16 cellular contexts compared by ENCODE assay signal in genomic region chr22:22125028-22125578, GRCh38.
DNase-seq lines count a peak whose midpoint lies in the region; FAIRE-seq and TF ChIP-seq lines count a peak whose summit lies in the region.
"Had no signal": no experiment of that assay in that cellular context is flagged by ENCODE, and none has a peak within 500 bp of the region (broad histone marks: within the 10 kb centered on the region; RNA-seq: fewer than 3 reads in every experiment).

No MANE protein-coding gene starts in this region.

- H2BK120ac ChIP-seq in H1 (replicated peaks; ENCODE audit: low read depth, low read length) = no peak overlapping the region

- H3K4me2 ChIP-seq in H1 (ENCODE audit: insufficient read depth in 1 of 2, low read depth in 2 of 2, low read length in 2 of 2) = no peak overlapping the region
- H3K4me2 ChIP-seq: BLaER1 had no signal

- peak overlapping the region; percentile 68 for H4K8ac ChIP-seq in H1 (ENCODE audit: extremely low read depth, insufficient read depth, low read length)

- peaks cover 0 to 7% (median 4%) of the 10 kb centered on the region in 4 experiments; a peak in 2 of 7 replicates for H3K4me1 ChIP-seq in H1 (replicated peaks in 1 of 4; ENCODE audit: control insufficient read depth in 3 of 4, insufficient read depth in 4 of 4, low read length in 3 of 4)
- H3K4me1 ChIP-seq: BLaER1 had no signal

- H3K36me3 ChIP-seq in H7 (replicated peaks; ENCODE audit: control insufficient read depth, insufficient read depth, low read length) (no peaks in the 10 kb centered on the region), H1 (ENCODE audit: control insufficient read depth in 2 of 4, insufficient read depth in 4 of 4, low read length in 3 of 4) (no peaks in the 10 kb centered on the region)
- H3K36me3 ChIP-seq: BLaER1 had no signal

- H3K9ac ChIP-seq in H1 (replicated peaks in 1 of 4; ENCODE audit: extremely low read depth in 1 of 4, low read depth in 3 of 4, low read length in 3 of 4) = no peak overlapping the region
- H3K9ac ChIP-seq: BLaER1, GM23248 had no signal

- no peak for TF ChIP-seq RAD21 in H1 (IDR thresholded peaks at IDR 0.05 in 1 of 2, conservative IDR thresholded peaks at IDR 0.05 in 1 of 2; ENCODE audit: low read depth in 2 of 2, low read length in 2 of 2)

- H2BK12ac ChIP-seq in H1 (ENCODE audit: low read depth, low read length) = no peak overlapping the region

- no peaks in the 10 kb centered on the region for H3K79me2 ChIP-seq in H1 (ENCODE audit: control insufficient read depth in 1 of 2, insufficient read depth in 2 of 2, low read length in 2 of 2)

- H3K56ac ChIP-seq in H1 (replicated peaks; ENCODE audit: insufficient read length, low read depth, low read length) = no peak overlapping the region

- H4K20me1 ChIP-seq in H1 (replicated peaks in 1 of 2; ENCODE audit: control insufficient read depth in 1 of 2, insufficient read depth in 2 of 2, low read length in 2 of 2) = no peaks in the 10 kb centered on the region
- H4K20me1 ChIP-seq: BLaER1 had no signal

- peak; percentile 37 for DNase-seq in activated CD8-positive, alpha-beta memory T cell treated with anti-CD3 and anti-CD28 coated beads, Interleukin-2, amount 50 U/mL, for 48 hours
- DNase-seq in activated CD8-positive, alpha-beta memory T cell treated with anti-CD3 and anti-CD28 coated beads for 24 hours = no peak
- DNase-seq in H7 (peak; percentile 38), H1 (ENCODE audit: low read depth in 1 of 2, low spot score in 2 of 2) (no peak), urothelium cell line (ENCODE audit: low spot score) (no peak), cerebellar cortex (ENCODE audit: low spot score) (no peak), OCI-M2 (lab: John Stamatoyannopoulos, UW; ENCODE audit: unreplicated experiment) (no peak), KBM-7 (no peak)
- DNase-seq: 8988T, DMS79 treated with DMSO at 0.1 percent for 48 hours, EL, GM23248, H9 had no signal

- H3K27ac ChIP-seq in H1 (ENCODE audit: low read depth, low read length) = no peak overlapping the region
- H3K27ac ChIP-seq: BLaER1, GM23248 had no signal

- H4K91ac ChIP-seq in H1 (replicated peaks; ENCODE audit: insufficient read length, low read length) = no peak overlapping the region

- no peak overlapping the region for H2BK15ac ChIP-seq in H1 (ENCODE audit: low read length)

- H3K18ac ChIP-seq in H1 (ENCODE audit: extremely low read depth, low read length) = no peak overlapping the region

- H3K14ac ChIP-seq in H1 (ENCODE audit: insufficient read length) = no peak overlapping the region

- no peak for TF ChIP-seq EP300 in H1 (IDR thresholded peaks at IDR 0.05; ENCODE audit: borderline replicate concordance in 1 of 2, low read depth in 2 of 2, low read length in 2 of 2)

- no peak overlapping the region for H2BK5ac ChIP-seq in H1 (ENCODE audit: low read depth, low read length)

- H3K79me1 ChIP-seq in H1 (ENCODE audit: low read depth, low read length) = no peaks in the 10 kb centered on the region

- in situ Hi-C loops in KBM-7 (cut with MboI; ENCODE audit: low pct_unique_long_range_greater_than_20kb, low sequenced_read_pairs) = no loop called here

- H3K23ac ChIP-seq in H1 (ENCODE audit: insufficient read length) = no peak overlapping the region

- no peak overlapping the region for H4K5ac ChIP-seq in H1 (ENCODE audit: insufficient read length, low read depth, low read length)

- CTCF ChIA-PET in H1 (lab: Charles Lee; ENCODE audit: partially characterized antibody) = interaction anchor here (0.6 to 1.6 kb wide), 6 partner anchors 11 to 944 kb away, joined by 3 to 5 read pairs (median 3); no protein-coding TSS in a partner anchor

- H2BK20ac ChIP-seq in H1 (ENCODE audit: low read length) = no peak overlapping the region

- H2AK5ac ChIP-seq in H1 (ENCODE audit: low read depth, low read length) = no peak overlapping the region

- H3K27me3 ChIP-seq in H7 (ENCODE audit: control insufficient read depth, insufficient read depth, low read length) = peaks cover 86% of the 10 kb centered on the region
- H3K27me3 ChIP-seq in H1 (replicated peaks in 1 of 4; ENCODE audit: control insufficient read depth in 3 of 4, extremely low read depth in 1 of 4, insufficient read depth in 3 of 4, low read length in 3 of 4) = peaks cover 24 to 80% (median 58%) of the 10 kb centered on the region in 4 experiments
- H3K27me3 ChIP-seq: BLaER1 had no signal

- H3K4me3 ChIP-seq in H7 (ENCODE audit: insufficient read depth, low read depth, low read length) (no peak overlapping the region), H1 (ENCODE audit: extremely low read depth in 1 of 4, insufficient read depth in 2 of 4, low read depth in 3 of 4, low read length in 4 of 4) (no peak overlapping the region; a peak in 1 of 8 replicates)
- H3K4me3 ChIP-seq: BLaER1, GM12878, GM23248 had no signal

- no peaks in the 10 kb centered on the region; the same call in 1 of the 2 replicates for H3K23me2 ChIP-seq in H1 (ENCODE audit: low read depth, low read length)

- 80% methylated on average over 12 of the region's 19 CpGs; no CpG with 5 or more reads in 1 of the 2 experiments for WGBS in H1 (ENCODE audit: extremely low coverage in 1 of 2, insufficient coverage in 1 of 2, insufficient read length in 1 of 2, insufficient replicate concordance in 2 of 2, low coverage in 1 of 2, low lambda C conversion rate in 2 of 2, missing lambda C conversion rate in 1 of 2), 2 experiments

- no peak overlapping the region for H3K4ac ChIP-seq in H1 (replicated peaks; ENCODE audit: insufficient read length, low read depth, low read length)

- no peak for FAIRE-seq in H1 (lab: Jason Lieb, UNC)
- peak; percentile 74 for FAIRE-seq in urothelium cell line (lab: Jason Lieb, UNC)
- FAIRE-seq: GM12878, GM19239 had no signal

- no peak for TF ChIP-seq POLR2A in H1 (IDR thresholded peaks at IDR 0.05; ENCODE audit: control extremely low read depth in 1 of 2, low read depth in 2 of 2, low read length in 2 of 2)

- POLR2A ChIA-PET in H1 (lab: Charles Lee; ENCODE audit: partially characterized antibody) = no interaction called here

- H3K9me3 ChIP-seq in H1 (ENCODE audit: insufficient read depth in 2 of 2, low read depth in 1 of 2, low read length in 1 of 2) = peaks cover 0 to 2% of the 10 kb centered on the region in 2 experiments; a peak in 1 of 4 replicates

- TF ChIP-seq CTCF in H1 (IDR thresholded peaks at IDR 0.05; ENCODE audit: control extremely low read depth in 1 of 3, insufficient read depth in 1 of 3, low read depth in 1 of 3, low read length in 3 of 3) = no peak

- H2AFZ ChIP-seq in H1 (ENCODE audit: low read length) = no peak overlapping the region
- H2AFZ ChIP-seq: GM23248 had no signal

TF ChIP-seq in H1, 55 proteins besides CTCF, POLR2A, EP300 and RAD21:
- TF ChIP-seq TEAD4 (IDR thresholded peaks at IDR 0.05; ENCODE audit: low read depth, low read length) = no peak
- no peak for TF ChIP-seq TCF12 (IDR thresholded peaks at IDR 0.05; ENCODE audit: low read depth, low read length)
- TF ChIP-seq E2F6 (IDR thresholded peaks at IDR 0.05) = no peak
- TF ChIP-seq RFX5 (IDR thresholded peaks at IDR 0.05; ENCODE audit: borderline replicate concordance, low read depth, low read length) = no peak
- no peak for TF ChIP-seq NRF1 (IDR thresholded peaks at IDR 0.05; ENCODE audit: low read depth, low read length)
- TF ChIP-seq ASH2L (IDR thresholded peaks at IDR 0.05; ENCODE audit: low read length) = no peak
- TF ChIP-seq ATF3 (IDR thresholded peaks at IDR 0.05; ENCODE audit: insufficient read depth, low read depth, low read length) = no peak
- no peak for TF ChIP-seq CHD1 (IDR thresholded peaks at IDR 0.05; ENCODE audit: low read depth, low read length)
- no peak for TF ChIP-seq SAP30 (IDR thresholded peaks at IDR 0.05; ENCODE audit: insufficient read depth, insufficient replicate concordance, low read length)
- no peak for TF ChIP-seq NANOG (IDR thresholded peaks at IDR 0.05; ENCODE audit: insufficient read depth, low read depth, low read length, poor library complexity, severe bottlenecking)
- no peak for TF ChIP-seq CHD2 (IDR thresholded peaks at IDR 0.05; ENCODE audit: low read length)
TF ChIP-seq in H1: peak in this region for 0.

Comparison
In these comparisons a context has a peak if more than half of its experiments do, and no peak if none do; other contexts are left out.
1. DNase-seq: peak in activated CD8-positive, alpha-beta memory T cell treated with anti-CD3 and anti-CD28 coated beads, Interleukin-2, amount 50 U/mL, for 48 hours (single experiment) and H7 (single experiment); none in activated CD8-positive, alpha-beta memory T cell treated with anti-CD3 and anti-CD28 coated beads for 24 hours (single experiment), H1 (0 of 2), urothelium cell line (single experiment), cerebellar cortex (single experiment), OCI-M2 (single experiment) and KBM-7 (single experiment).